Comparison of ENCODE assay signal across 18 cellular contexts in genomic region chr7:128853691-128854298, GRCh38. TPM values are rescaled to one million over a fixed set of nuclear protein-coding genes. Genes with fewer than 3 reads are reported as not detected.
"Had no signal": no experiment of that assay in that cellular context is flagged by ENCODE, and none has a peak within 500 bp of the region (broad histone marks: within the 10 kb centered on the region; RNA-seq: fewer than 3 reads in every experiment).

No MANE protein-coding gene starts in this region.

- H3K36me3 ChIP-seq: thyroid gland had no signal

- H3K27ac ChIP-seq: suprapubic skin, thyroid gland had no signal

- H3K4me3 ChIP-seq: sigmoid colon, suprapubic skin, thyroid gland had no signal

- H3K27me3 ChIP-seq: sigmoid colon, suprapubic skin, thyroid gland had no signal

- DNase-seq: cerebellar nuclear complex; effector CD4-positive, alpha-beta T cell; endodermal cell; glutamatergic neuron; immature natural killer cell; left cardiac atrium; mesendoderm; naive B cell; sigmoid colon; small intestine; stimulated activated CD4-positive, alpha-beta T cell treated with anti-CD3 and anti-CD28 coated beads, Interleukin-12 subunit alpha, Interleukin-12 subunit beta, amount 100 ng/mL, for 4 hours; stimulated activated naive CD4-positive, alpha-beta T cell; thyroid gland had no signal

- H3K9me3 ChIP-seq: sigmoid colon, suprapubic skin, thyroid gland had no signal

- ATAC-seq: left cardiac atrium had no signal

RNA-seq across cellular contexts. Expression of gene FLNC, which starts 23.6 kb away (rescaled TPM):
- polyA plus RNA-seq: immature natural killer cell had no signal

RNA-seq across cellular contexts. Expression of gene KCP, which starts 56.7 kb away (rescaled TPM):
- total RNA-seq: dermis microvascular lymphatic vessel endothelial cell, lung microvascular endothelial cell, pulmonary artery endothelial cell had no signal
- polyA plus RNA-seq: keratinocyte had no signal
